ENCODE assay signal across 18 cellular contexts in genomic region chr3:112745567-112746248, GRCh38.
"Had no signal": no experiment of that assay in that cellular context is flagged by ENCODE, and none has a peak within 500 bp of the region (broad histone marks: within the 10 kb centered on the region; RNA-seq: fewer than 3 reads in every experiment).

No MANE protein-coding gene starts in this region.

- H3K27me3 ChIP-seq: colonic mucosa, esophagus muscularis mucosa had no signal

- H3K36me3 Mint-ChIP-seq: activated naive CD8-positive, alpha-beta T cell; brain; memory B cell; natural killer cell treated with Interleukin-12 subunit alpha and Interleukin-12 subunit beta and Interleukin-15 and Interleukin-18, amount 100 ng/mL, for 72 hours; type B pancreatic cell; WTC11 had no signal

- H3K9me3 Mint-ChIP-seq: memory B cell; natural killer cell treated with Interleukin-12 subunit alpha and Interleukin-12 subunit beta and Interleukin-15 and Interleukin-18, amount 100 ng/mL, for 72 hours; WTC11 had no signal

- H3K4me3 Mint-ChIP-seq: activated naive CD8-positive, alpha-beta T cell; brain; memory B cell; natural killer cell treated with Interleukin-12 subunit alpha and Interleukin-12 subunit beta and Interleukin-15 and Interleukin-18, amount 100 ng/mL, for 72 hours; WTC11 had no signal

- H3K36me3 ChIP-seq: colonic mucosa, esophagus muscularis mucosa had no signal

- DNase-seq: activated effector memory CD4-positive, alpha-beta T cell treated with anti-CD3 and anti-CD28 coated beads, Interleukin-2, amount 50 U/mL, for 16 hours; central memory CD4-positive, alpha-beta T cell; colonic mucosa; glutamatergic neuron; hypothalamus; kidney; left ventricle myocardium superior; nucleus accumbens; stimulated activated CD4-positive, alpha-beta T cell treated with anti-CD3 and anti-CD28 coated beads, Interleukin-2, amount 100 ng/mL, for 48 hours; stimulated activated naive CD4-positive, alpha-beta T cell; substantia nigra had no signal

- H3K27ac Mint-ChIP-seq: activated naive CD8-positive, alpha-beta T cell; memory B cell; WTC11 had no signal

- H3K27me3 Mint-ChIP-seq: activated naive CD8-positive, alpha-beta T cell; memory B cell; natural killer cell treated with Interleukin-12 subunit alpha and Interleukin-12 subunit beta and Interleukin-15 and Interleukin-18, amount 100 ng/mL, for 72 hours; type B pancreatic cell had no signal

- H3K4me3 ChIP-seq: colonic mucosa, esophagus muscularis mucosa had no signal

- H3K9me3 ChIP-seq: colonic mucosa, esophagus muscularis mucosa had no signal

- H3K4me1 ChIP-seq: colonic mucosa had no signal

- H3K27ac ChIP-seq: colonic mucosa had no signal
